ENCODE assay signal across 1 cellular context in the genomic region with DNA sequence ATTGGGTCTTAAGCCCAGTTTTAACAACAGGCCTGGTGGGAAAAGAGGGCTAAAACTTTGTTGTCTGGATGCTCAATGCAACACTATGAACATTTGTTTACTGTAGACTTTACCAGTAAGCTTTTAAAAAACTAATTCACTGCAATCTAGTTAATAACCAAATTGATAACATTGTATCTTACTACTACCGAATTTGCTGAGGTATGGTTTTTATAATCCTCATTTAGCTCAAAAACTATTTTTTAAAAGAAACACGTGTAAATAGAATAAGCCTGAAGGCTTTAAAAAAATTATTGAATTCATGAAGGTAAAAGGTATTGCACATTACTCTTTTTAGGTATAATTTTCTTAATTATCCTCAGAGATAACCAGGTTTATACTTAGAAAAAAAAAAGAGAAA.
TF ChIP-seq lines count a peak whose summit lies in the region.

No MANE protein-coding gene starts in this region.

TF ChIP-seq in HepG2, 621 proteins besides CTCF, POLR2A, EP300 and RAD21 (continued from another document):
- TF ChIP-seq, protein P1, sequence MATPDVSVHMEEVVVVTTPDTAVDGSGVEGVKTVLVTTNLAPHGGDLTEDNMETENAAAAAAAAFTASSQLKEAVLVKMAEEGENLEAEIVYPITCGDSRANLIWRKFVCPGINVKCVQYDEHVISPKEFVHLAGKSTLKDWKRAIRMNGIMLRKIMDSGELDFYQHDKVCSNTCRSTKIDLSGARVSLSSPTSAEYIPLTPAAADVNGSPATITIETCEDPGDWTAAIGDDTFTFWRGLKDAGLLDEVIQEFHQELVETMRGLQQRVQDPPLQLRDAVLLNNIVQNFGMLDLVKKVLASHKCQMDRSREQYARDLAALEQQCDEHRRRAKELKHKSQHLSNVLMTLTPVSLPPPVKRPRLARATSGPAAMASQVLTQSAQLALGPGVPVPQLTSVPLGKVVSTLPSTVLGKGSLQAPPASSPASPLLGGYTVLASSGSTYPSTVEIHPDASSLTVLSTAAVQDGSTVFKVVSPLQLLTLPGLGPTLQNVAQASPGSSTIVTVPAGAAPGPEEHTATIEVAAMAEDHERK (CRISPR knock-in tag; IDR thresholded peaks at IDR 0.05; ENCODE audit: low read depth), result no peak
- no peak for TF ChIP-seq SP5 (CRISPR knock-in tag; IDR thresholded peaks at IDR 0.05; ENCODE audit: borderline replicate concordance, low read depth)
- no peak for TF ChIP-seq TAF15 (IDR thresholded peaks at IDR 0.05; ENCODE audit: low read depth, low read length, poor library complexity, severe bottlenecking)
- peak; percentile 63; the same call in 1 of the 2 replicates for TF ChIP-seq MAFF (IDR thresholded peaks at IDR 0.05; ENCODE audit: low read depth, low read length)
